20 cellular contexts compared by ENCODE assay signal in the genomic region with DNA sequence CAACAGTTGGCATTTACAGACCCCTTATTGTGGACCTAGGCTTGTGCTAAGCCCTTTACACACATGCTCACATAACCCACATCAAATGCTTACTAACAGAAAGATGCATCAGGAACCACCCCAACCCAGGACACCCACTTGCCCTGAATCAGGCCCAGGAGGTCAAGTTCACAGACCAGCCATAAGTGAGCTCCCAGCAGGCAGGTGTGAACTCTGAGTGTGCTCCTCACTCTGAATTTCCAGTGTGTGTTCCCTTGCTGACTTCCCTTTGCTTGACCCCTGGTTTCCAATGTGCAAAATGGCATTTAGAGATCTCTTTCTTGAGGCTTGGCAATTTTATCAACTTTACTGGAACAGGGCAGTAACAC.
A peak's percentile ranks its signal among the peaks of the same experiment; 100 is the strongest.
DNase-seq lines count a peak whose midpoint lies in the region; ATAC-seq and TF ChIP-seq lines count a peak whose summit lies in the region.
"Had no signal": no experiment of that assay in that cellular context is flagged by ENCODE, and none has a peak within 500 bp of the region (broad histone marks: within the 10 kb centered on the region; RNA-seq: fewer than 3 reads in every experiment).

No MANE protein-coding gene starts in this region.

- TF ChIP-seq CTCF in heart left ventricle (IDR thresholded peaks at IDR 0.05) (no peak), esophagus squamous epithelium (IDR thresholded peaks at IDR 0.05) (no peak), natural killer cell (IDR thresholded peaks at IDR 0.05) (no peak), upper lobe of right lung (IDR thresholded peaks at IDR 0.05) (no peak)

- H3K36me3 ChIP-seq in heart left ventricle (peaks cover 0 to 7% (median 0%) of the 10 kb centered on the region in 9 donors), esophagus squamous epithelium (no peaks in the 10 kb centered on the region), upper lobe of right lung (no peaks in the 10 kb centered on the region)

- H3K4me1 Mint-ChIP-seq in natural killer cell: peaks cover 36 to 40% of the 10 kb centered on the region in 2 donors

- intact Hi-C loops in heart left ventricle (cut with DNase I): no loop called here
- intact Hi-C loops in Right ventricle myocardium inferior (cut with DNase I): no loop called here
- intact Hi-C loops in esophagus squamous epithelium (cut with DNase I): no loop called here
- intact Hi-C loops in natural killer cell (cut with micrococcal nuclease): no loop called here
- intact Hi-C loops in upper lobe of right lung (cut with DNase I): no loop called here

- ATAC-seq in heart left ventricle (peak in 2 of 4 donors; percentile 4 to 7), Right ventricle myocardium inferior (no peak), natural killer cell (peak in 1 of 3 donors; percentile 46), upper lobe of right lung (no peak)
- ATAC-seq: activated CD4-positive, alpha-beta T cell treated with anti-CD3 and anti-CD28 coated beads for 36 hours; PC-3 had no signal

- TF ChIP-seq POLR2A in heart left ventricle (IDR thresholded peaks at IDR 0.05) (no peak), esophagus squamous epithelium (IDR thresholded peaks at IDR 0.05) (no peak)

- H3K4me3 ChIP-seq in heart left ventricle (no peak overlapping the region), esophagus squamous epithelium (no peak overlapping the region), upper lobe of right lung (no peak overlapping the region)
- H3K4me3 ChIP-seq: coronary artery, smooth muscle cell, tibial artery had no signal

- H3K9me3 ChIP-seq in heart left ventricle (no peaks in the 10 kb centered on the region), esophagus squamous epithelium (no peaks in the 10 kb centered on the region), upper lobe of right lung (no peaks in the 10 kb centered on the region)
- H3K9me3 ChIP-seq: tibial artery had no signal

- H3K4me3 Mint-ChIP-seq in natural killer cell: peak overlapping the region; percentile 64
- H3K4me3 Mint-ChIP-seq: activated CD4-positive, alpha-beta T cell treated with anti-CD3 and anti-CD28 coated beads for 36 hours had no signal

- H3K9me3 Mint-ChIP-seq in natural killer cell: no peaks in the 10 kb centered on the region

- peak overlapping the region; percentile 87 to 90 for H3K27ac Mint-ChIP-seq in natural killer cell
- H3K27ac Mint-ChIP-seq: activated CD4-positive, alpha-beta T cell treated with anti-CD3 and anti-CD28 coated beads for 36 hours had no signal

- H3K4me1 ChIP-seq in heart left ventricle: peaks cover 0 to 43% (median 11%) of the 10 kb centered on the region in 12 donors
- peaks cover 6 to 66% (median 38%) of the 10 kb centered on the region in 3 donors for H3K4me1 ChIP-seq in esophagus squamous epithelium
- peaks cover 20% of the 10 kb centered on the region for H3K4me1 ChIP-seq in upper lobe of right lung
- H3K4me1 ChIP-seq: parathyroid adenoma had no signal

- peak overlapping the region in 9 of 12 donors; percentile 0 to 55 (median 23) for H3K27ac ChIP-seq in heart left ventricle
- peak overlapping the region; percentile 34 to 79 (median 69) for H3K27ac ChIP-seq in esophagus squamous epithelium
- peak overlapping the region; percentile 40 for H3K27ac ChIP-seq in upper lobe of right lung
- H3K27ac ChIP-seq: C4-2B, parathyroid adenoma, tibial artery had no signal

- no peak for DNase-seq in heart left ventricle
- DNase-seq in Right ventricle myocardium inferior (ENCODE audit: missing footprints): no peak
- no peak for DNase-seq in esophagus squamous epithelium (lab: John Stamatoyannopoulos, UW)
- DNase-seq in natural killer cell: no peak
- DNase-seq in upper lobe of right lung: no peak
- no peak for DNase-seq in NCI-H1092 (lab: John Stamatoyannopoulos, UW)
- no peak for DNase-seq in activated CD4-positive, alpha-beta T cell treated with anti-CD3 and anti-CD28 coated beads, Interleukin-2, amount 50 U/mL, for 48 hours
- no peak for DNase-seq in cortex of kidney (lab: John Stamatoyannopoulos, UW)
- DNase-seq: activated CD4-positive, alpha-beta T cell treated with anti-CD3 and anti-CD28 coated beads for 36 hours; activated CD8-positive, alpha-beta memory T cell treated with anti-CD3 and anti-CD28 coated beads, Interleukin-2, amount 50 U/mL, for 4 hours; kidney; NCI-H1417 treated with DMSO at 0.1 percent for 48 hours; NCI-H2171; NCI-H774; PC-3 had no signal

- H3K27me3 Mint-ChIP-seq in natural killer cell (ENCODE audit: low read depth in 2 of 2): no peaks in the 10 kb centered on the region
- H3K27me3 Mint-ChIP-seq: activated CD4-positive, alpha-beta T cell treated with anti-CD3 and anti-CD28 coated beads for 36 hours had no signal

- H3K27me3 ChIP-seq in heart left ventricle (no peaks in the 10 kb centered on the region), esophagus squamous epithelium (no peaks in the 10 kb centered on the region), upper lobe of right lung (no peaks in the 10 kb centered on the region)
- H3K27me3 ChIP-seq: tibial artery had no signal

- H3K36me3 Mint-ChIP-seq in natural killer cell: no peaks in the 10 kb centered on the region
